In the genomic region with DNA sequence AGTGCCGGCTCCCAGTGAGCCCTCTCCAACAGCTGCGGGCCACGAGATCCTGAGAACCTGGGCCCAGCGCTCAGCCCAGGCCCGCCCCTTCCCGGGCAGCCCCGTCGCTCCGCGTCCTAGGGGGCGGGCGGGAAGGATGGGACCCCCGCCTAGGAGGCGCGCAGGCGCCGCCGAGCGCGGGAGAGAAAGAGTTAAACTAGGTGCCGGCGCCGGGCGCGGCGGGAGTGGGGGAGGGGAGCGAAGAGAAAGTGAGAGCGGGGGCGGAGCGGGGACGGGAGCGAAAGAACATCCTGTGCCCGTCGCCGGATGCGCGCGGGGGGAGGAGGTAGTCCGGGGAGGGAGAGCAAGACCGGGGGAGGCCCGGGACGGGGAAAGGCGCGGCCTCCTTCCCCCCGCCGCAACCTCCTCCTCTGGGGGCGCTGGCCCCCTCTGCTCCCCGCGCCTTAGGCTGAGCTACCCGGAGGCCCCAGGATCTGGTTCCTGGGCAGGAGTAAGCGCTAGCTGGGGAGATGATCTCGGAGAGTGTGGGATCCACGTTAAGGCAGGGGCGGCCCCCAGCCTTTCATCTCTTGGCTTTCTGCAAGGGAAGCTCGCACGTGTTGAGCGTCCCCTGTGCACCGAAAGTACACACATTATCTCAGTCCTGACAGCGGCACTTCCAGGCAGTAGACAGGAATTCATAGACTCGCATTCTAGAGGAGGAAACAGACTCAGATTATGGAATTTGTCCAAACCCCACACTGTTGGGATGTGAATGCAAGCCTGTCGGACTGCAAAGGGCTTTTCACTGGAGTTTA, we compare ENCODE assay signal across 8 cellular contexts. TPM values are rescaled to one million over a fixed set of nuclear protein-coding genes. Genes with fewer than 3 reads are reported as not detected.
DNase-seq lines count a peak whose midpoint lies in the region; ATAC-seq and TF ChIP-seq lines count a peak whose summit lies in the region.

No MANE protein-coding gene starts in this region.

- ATAC-seq in activated naive CD8-positive, alpha-beta T cell treated with anti-CD3 and anti-CD28 coated beads, Interleukin-2, amount 50 U/mL, for 24 hours, result peak; percentile 54

- H3K9me3 ChIP-seq in ES-I3 (ENCODE audit: control insufficient read depth, insufficient read depth, low read length) (no peaks in the 10 kb centered on the region), GM23248 (ENCODE audit: low read depth) (no peaks in the 10 kb centered on the region), Loucy (ENCODE audit: insufficient read depth, low read depth, low read length) (no peaks in the 10 kb centered on the region), SU-DHL-6 (ENCODE audit: insufficient read depth, low read length) (no peaks in the 10 kb centered on the region), cardiac muscle cell (ENCODE audit: low read depth) (no peaks in the 10 kb centered on the region), trophoblast cell (ENCODE audit: insufficient read depth, low read depth, low read length) (peaks cover 2% of the 10 kb centered on the region), tibial nerve (no peaks in the 10 kb centered on the region)

- H3K4me1 Mint-ChIP-seq in activated naive CD8-positive, alpha-beta T cell treated with anti-CD3 and anti-CD28 coated beads, Interleukin-2, amount 50 U/mL, for 24 hours, result peaks cover 80% of the 10 kb centered on the region

- H4K91ac ChIP-seq in trophoblast cell (ENCODE audit: low read depth, low read length), result peak overlapping the region; percentile 64

- H3K4me3 ChIP-seq in GM23248, result peak overlapping the region; percentile 75
- H3K4me3 ChIP-seq in Loucy (ENCODE audit: low read length, poor library complexity, severe bottlenecking), result peak overlapping the region; percentile 80
- H3K4me3 ChIP-seq in SU-DHL-6 (ENCODE audit: insufficient read depth, low read length, poor library complexity, severe bottlenecking), result peak overlapping the region; percentile 57
- peak overlapping the region; percentile 40 for H3K4me3 ChIP-seq in cardiac muscle cell
- peak overlapping the region; percentile 74 for H3K4me3 ChIP-seq in trophoblast cell (ENCODE audit: low read depth, low read length)
- peak overlapping the region; percentile 50 to 77 (median 64) for H3K4me3 ChIP-seq in tibial nerve

- H3K4me2 ChIP-seq in GM23248 (ENCODE audit: unreplicated experiment), result peak overlapping the region; percentile 91
- H3K4me2 ChIP-seq in Loucy (ENCODE audit: low read depth, low read length, poor library complexity, severe bottlenecking), result peak overlapping the region; percentile 80
- peak overlapping the region; percentile 59 for H3K4me2 ChIP-seq in SU-DHL-6 (ENCODE audit: low read depth, low read length, poor library complexity, severe bottlenecking)
- H3K4me2 ChIP-seq in trophoblast cell (ENCODE audit: low read length), result peak overlapping the region; percentile 94

- H4K20me1 ChIP-seq in GM23248 (ENCODE audit: insufficient read depth) (no peaks in the 10 kb centered on the region), Loucy (ENCODE audit: insufficient read depth, low read length, poor library complexity, severe bottlenecking) (no peaks in the 10 kb centered on the region), SU-DHL-6 (ENCODE audit: low read depth, low read length) (no peaks in the 10 kb centered on the region)

- TF ChIP-seq POLR2A in tibial nerve (IDR thresholded peaks at IDR 0.05), result peak; percentile 22 to 71

- DNase-seq in GM23248, result peak; percentile 86
- DNase-seq in activated naive CD8-positive, alpha-beta T cell treated with anti-CD3 and anti-CD28 coated beads, Interleukin-2, amount 50 U/mL, for 24 hours, result peak; percentile 97
- DNase-seq in cardiac muscle cell (ENCODE audit: low read depth in 1 of 2, low spot score in 1 of 2), result peak; percentile 91 to 99
- DNase-seq in trophoblast cell, result peak; percentile 12 to 50
- DNase-seq in tibial nerve (ENCODE audit: low spot score in 2 of 2), result peak; percentile 97 to 98

- H2BK5ac ChIP-seq in trophoblast cell (ENCODE audit: low read depth, low read length, poor library complexity), result peak overlapping the region; percentile 83

- peak overlapping the region; percentile 38 for H3K18ac ChIP-seq in trophoblast cell (ENCODE audit: low read length)

- H2AFZ ChIP-seq in GM23248, result peak overlapping the region; percentile 83
- H2AFZ ChIP-seq in Loucy (ENCODE audit: low read length), result peak overlapping the region; percentile 57
- peak overlapping the region; percentile 81 for H2AFZ ChIP-seq in SU-DHL-6 (ENCODE audit: low read depth, low read length, severe bottlenecking)
- H2AFZ ChIP-seq in trophoblast cell (ENCODE audit: insufficient read depth, low read length, poor library complexity), result peak overlapping the region; percentile 88

- H3K36me3 ChIP-seq in ES-I3 (ENCODE audit: insufficient read depth, low read length) (no peaks in the 10 kb centered on the region), GM23248 (ENCODE audit: low read depth) (no peaks in the 10 kb centered on the region), Loucy (ENCODE audit: insufficient read depth, low read length) (no peaks in the 10 kb centered on the region), SU-DHL-6 (ENCODE audit: low read length) (no peaks in the 10 kb centered on the region), cardiac muscle cell (no peaks in the 10 kb centered on the region), trophoblast cell (ENCODE audit: control insufficient read depth in 1 of 2, insufficient read depth in 2 of 2, low read length in 2 of 2) (no peaks in the 10 kb centered on the region), tibial nerve (no peaks in the 10 kb centered on the region)

- H4K8ac ChIP-seq in trophoblast cell (ENCODE audit: low read depth, low read length), result peak overlapping the region; percentile 67

- peak overlapping the region; percentile 67 for H3K27ac ChIP-seq in GM23248
- peak overlapping the region; percentile 93 for H3K27ac ChIP-seq in SU-DHL-6 (ENCODE audit: low read depth, low read length)
- H3K27ac ChIP-seq in cardiac muscle cell, result peak overlapping the region; percentile 88
- H3K27ac ChIP-seq in trophoblast cell (ENCODE audit: low read depth, low read length), result peak overlapping the region; percentile 69
- H3K27ac ChIP-seq in tibial nerve, result peak overlapping the region; percentile 98 to 100 (median 100)

- peaks cover 15% of the 10 kb centered on the region for H3K79me1 ChIP-seq in trophoblast cell (ENCODE audit: low read length)

- no peaks in the 10 kb centered on the region for H3K79me2 ChIP-seq in GM23248 (ENCODE audit: insufficient read depth)
- H3K79me2 ChIP-seq in Loucy (ENCODE audit: insufficient read depth, low read length), result peaks cover 17% of the 10 kb centered on the region; the same call in 1 of the 2 replicates
- no peaks in the 10 kb centered on the region for H3K79me2 ChIP-seq in SU-DHL-6 (ENCODE audit: insufficient read depth, low read length)
- H3K79me2 ChIP-seq in trophoblast cell (ENCODE audit: control insufficient read depth, insufficient read depth, low read length, poor library complexity), result peaks cover 2% of the 10 kb centered on the region

- peaks cover 27% of the 10 kb centered on the region for H3K4me1 ChIP-seq in ES-I3 (ENCODE audit: insufficient read depth, low read length)
- H3K4me1 ChIP-seq in GM23248 (ENCODE audit: insufficient read depth), result peaks cover 17% of the 10 kb centered on the region; the same call in 1 of the 2 replicates
- peaks cover 64% of the 10 kb centered on the region for H3K4me1 ChIP-seq in Loucy (ENCODE audit: insufficient read depth, low read length, poor library complexity, severe bottlenecking)
- H3K4me1 ChIP-seq in cardiac muscle cell (ENCODE audit: low read depth), result peaks cover 22% of the 10 kb centered on the region
- peaks cover 13% of the 10 kb centered on the region in 2 experiments for H3K4me1 ChIP-seq in trophoblast cell (ENCODE audit: control insufficient read depth in 1 of 2, insufficient read depth in 2 of 2, low read length in 2 of 2)
- H3K4me1 ChIP-seq in tibial nerve, result peaks cover 14 to 77% (median 59%) of the 10 kb centered on the region in 4 donors

- H2BK12ac ChIP-seq in trophoblast cell (ENCODE audit: low read length), result peak overlapping the region; percentile 25

- H3K9me3 Mint-ChIP-seq in activated naive CD8-positive, alpha-beta T cell treated with anti-CD3 and anti-CD28 coated beads, Interleukin-2, amount 50 U/mL, for 24 hours, result no peaks in the 10 kb centered on the region

- H3K27me3 Mint-ChIP-seq in activated naive CD8-positive, alpha-beta T cell treated with anti-CD3 and anti-CD28 coated beads, Interleukin-2, amount 50 U/mL, for 24 hours, result no peaks in the 10 kb centered on the region

- WGBS in GM23248 (ENCODE audit: low coverage in 1 of 2, low lambda C conversion rate in 2 of 2, missing lambda C conversion rate in 2 of 2), 2 experiments, result 1 to 3% methylated on average over 30 to 58 of the region's 61 CpGs
- WGBS in trophoblast cell (ENCODE audit: extremely low coverage, insufficient coverage, insufficient read length), result no CpG with 5 or more reads among the region's 61 CpGs
- 0 to 1% methylated on average over 54 to 56 of the region's 61 CpGs for WGBS in tibial nerve, 2 donors

- peak overlapping the region; percentile 77 for H3K4me3 Mint-ChIP-seq in activated naive CD8-positive, alpha-beta T cell treated with anti-CD3 and anti-CD28 coated beads, Interleukin-2, amount 50 U/mL, for 24 hours

- no peaks in the 10 kb centered on the region for H3K9me2 ChIP-seq in GM23248 (ENCODE audit: insufficient read depth)
- H3K9me2 ChIP-seq in Loucy (replicated peaks; ENCODE audit: low read depth, low read length), result no peaks in the 10 kb centered on the region
- no peaks in the 10 kb centered on the region for H3K9me2 ChIP-seq in SU-DHL-6 (replicated peaks; ENCODE audit: insufficient read depth, low read length)

- H4K12ac ChIP-seq in trophoblast cell (ENCODE audit: low read depth, low read length), result peak overlapping the region; percentile 19

- no peaks in the 10 kb centered on the region for H3K36me3 Mint-ChIP-seq in activated naive CD8-positive, alpha-beta T cell treated with anti-CD3 and anti-CD28 coated beads, Interleukin-2, amount 50 U/mL, for 24 hours (ENCODE audit: low read depth)

- TF ChIP-seq EP300 in tibial nerve (IDR thresholded peaks at IDR 0.05), result peak; percentile 96

- no peak overlapping the region for H3K23ac ChIP-seq in trophoblast cell (ENCODE audit: low read length)

- H3K4ac ChIP-seq in trophoblast cell (ENCODE audit: low read depth, low read length), result no peak overlapping the region

- 0 out of 2 replicates have a peak, but pooled peaks cover 11% of the 10 kb centered on the region for H3F3A ChIP-seq in GM23248 (ENCODE audit: insufficient read depth)
- H3F3A ChIP-seq in Loucy (ENCODE audit: low read depth), result peaks cover 14% of the 10 kb centered on the region; the same call in 1 of the 2 replicates
- H3F3A ChIP-seq in SU-DHL-6 (ENCODE audit: insufficient read depth), result peaks cover 47% of the 10 kb centered on the region

- peak overlapping the region; percentile 83 for H3K27ac Mint-ChIP-seq in activated naive CD8-positive, alpha-beta T cell treated with anti-CD3 and anti-CD28 coated beads, Interleukin-2, amount 50 U/mL, for 24 hours

- H3K14ac ChIP-seq in trophoblast cell (ENCODE audit: low read length), result peak overlapping the region; percentile 23

- peak; percentile 17; the same call in 1 of the 2 replicates for TF ChIP-seq CTCF in Loucy (conservative IDR thresholded peaks at IDR 0.05; ENCODE audit: low read length)
- TF ChIP-seq CTCF in SU-DHL-6 (IDR thresholded peaks at IDR 0.05; ENCODE audit: insufficient read depth, low read length, poor library complexity, severe bottlenecking), result no peak
- TF ChIP-seq CTCF in cardiac muscle cell (IDR thresholded peaks at IDR 0.05; ENCODE audit: low read depth, low read length), result no peak
- TF ChIP-seq CTCF in tibial nerve (IDR thresholded peaks at IDR 0.05), result peak in 2 of 5 experiments; percentile 51 to 58

- in situ Hi-C loops in GM23248 (cut with MboI), result loop anchor here (25.0 kb wide), 1 partner anchor 420 kb away; no protein-coding TSS in a partner anchor

- H3K27me3 ChIP-seq in GM23248 (replicated peaks; ENCODE audit: insufficient read depth) (no peaks in the 10 kb centered on the region), Loucy (ENCODE audit: insufficient read depth, low read length, poor library complexity, severe bottlenecking) (no peaks in the 10 kb centered on the region), SU-DHL-6 (ENCODE audit: low read length) (no peaks in the 10 kb centered on the region), cardiac muscle cell (no peaks in the 10 kb centered on the region), trophoblast cell (ENCODE audit: insufficient read depth, low read length) (no peaks in the 10 kb centered on the region), tibial nerve (no peaks in the 10 kb centered on the region)

- peak overlapping the region; percentile 67 for H2BK120ac ChIP-seq in trophoblast cell (ENCODE audit: insufficient read depth, low read length, poor library complexity)

- peak overlapping the region; percentile 70 for H3K9ac ChIP-seq in ES-I3 (ENCODE audit: low read depth, low read length)
- H3K9ac ChIP-seq in GM23248, result peak overlapping the region; percentile 84
- peak overlapping the region; percentile 88 for H3K9ac ChIP-seq in Loucy (ENCODE audit: low read depth, low read length, poor library complexity, severe bottlenecking)
- peak overlapping the region; percentile 71 for H3K9ac ChIP-seq in SU-DHL-6 (ENCODE audit: low read length)
- peak overlapping the region; percentile 70 for H3K9ac ChIP-seq in trophoblast cell (ENCODE audit: low read length)

- no peak overlapping the region for H2AK5ac ChIP-seq in trophoblast cell (ENCODE audit: low read length)

RNA-seq across cellular contexts. Expression of gene ARMC12, which starts 4.9 kb away (rescaled TPM):
- not detected in 2 replicates for total RNA-seq in GM23248 (2014; rRNA removed; shearing (Covaris generic))
- polyA plus RNA-seq in GM23248 (2016; fragmentation: Nextera tagmentation; extraction: Ambion mirVana), result 0.15 and 0.26 TPM in 2 replicates
- total RNA-seq in cardiac muscle cell, result 0.56 and 4.1 TPM in 2 replicates
- 2.3 and 4.9 TPM in 2 replicates for polyA plus RNA-seq in cardiac muscle cell
- 0.15 and 0.18 TPM in 2 replicates for polyA plus RNA-seq in trophoblast cell (2013)
- total RNA-seq in tibial nerve, result 1 to 10 TPM in 2 of 4 donors, not detected in 2; 2.2 to 2.9 TPM

RNA-seq across cellular contexts. Expression of gene FKBP5, which starts 43.2 kb away (rescaled TPM):
- total RNA-seq in GM23248 (2014; rRNA removed; shearing (Covaris generic)), result 1.9 and 3.6 TPM in 2 replicates
- polyA plus RNA-seq in GM23248 (2016; fragmentation: Nextera tagmentation; extraction: Ambion mirVana) (6.3 and 6.9 TPM in 2 replicates), cardiac muscle cell (53.0 and 89.7 TPM in 2 replicates)
- total RNA-seq in cardiac muscle cell (20.5 and 32.4 TPM in 2 replicates), tibial nerve (100 to 1,000 TPM; 304 to 768 (median 608) TPM)
- polyA plus RNA-seq in trophoblast cell (2013), result 1.1 and 1.2 TPM in 2 replicates

RNA-seq across cellular contexts. Expression of gene CLPSL2, which starts 44.5 kb away (rescaled TPM):
- not detected in 2 replicates for total RNA-seq in GM23248 (2014; rRNA removed; shearing (Covaris generic))
- polyA plus RNA-seq in GM23248 (2016; fragmentation: Nextera tagmentation; extraction: Ambion mirVana), result not detected in 2 replicates
- total RNA-seq in cardiac muscle cell, result not detected in 2 replicates
- 1.2 TPM in 1 of 2 replicates, not detected in the other for polyA plus RNA-seq in cardiac muscle cell
- 0.22 TPM in 1 of 2 replicates, not detected in the other for polyA plus RNA-seq in trophoblast cell (2013)
- not detected for total RNA-seq in tibial nerve

RNA-seq across cellular contexts. Expression of gene CLPSL1, which starts 48.9 kb away (rescaled TPM):
- total RNA-seq in GM23248 (2014; rRNA removed; shearing (Covaris generic)), result not detected in 2 replicates
- not detected in 2 replicates for polyA plus RNA-seq in GM23248 (2016; fragmentation: Nextera tagmentation; extraction: Ambion mirVana)
- total RNA-seq in cardiac muscle cell, result not detected in 2 replicates
- polyA plus RNA-seq in cardiac muscle cell, result not detected in 2 replicates
- not detected in 2 replicates for polyA plus RNA-seq in trophoblast cell (2013)
- not detected for total RNA-seq in tibial nerve

Comparison
In these comparisons a context has a peak if more than half of its experiments do, and no peak if none do; other contexts are left out.
1. Peak in every context shown above with its lines: DNase-seq, ATAC-seq, H3K4me3 ChIP-seq and H3K27ac ChIP-seq.
2. DNase-seq: peak in every context shown above with its lines; median percentile 98 in tibial nerve; 97 in activated naive CD8-positive, alpha-beta T cell treated with anti-CD3 and anti-CD28 coated beads, Interleukin-2, amount 50 U/mL, for 24 hours; 95 in cardiac muscle cell; 86 in GM23248; 31 in trophoblast cell.